Comparison of ENCODE assay signal across 19 cellular contexts in genomic region chr7:23061327-23061726, GRCh38. TPM values are rescaled to one million over a fixed set of nuclear protein-coding genes. Genes with fewer than 3 reads are reported as not detected.
DNase-seq lines count a peak whose midpoint lies in the region; ATAC-seq, FAIRE-seq and TF ChIP-seq lines count a peak whose summit lies in the region.
"Had no signal": no experiment of that assay in that cellular context is flagged by ENCODE, and none has a peak within 500 bp of the region (broad histone marks: within the 10 kb centered on the region; RNA-seq: fewer than 3 reads in every experiment).

No MANE protein-coding gene starts in this region.

- ATAC-seq in GM23338 (no peak), K562 (no peak)
- ATAC-seq: CD8-positive, alpha-beta T cell; HCT116 had no signal

- DNase-seq in GM12891 (ENCODE audit: insufficient read length, low spot score) (no peak), GM23338 (ENCODE audit: low spot score) (no peak), K562 (ENCODE audit: extremely low read depth in 1 of 4, low spot score in 3 of 4) (no peak), foreskin melanocyte (no peak), WERI-Rb-1 (no peak)
- DNase-seq in activated T-cell treated with anti-CD3 and anti-CD28 coated beads, Interleukin-2, amount 50 U/mL, for 48 hours, result no peak
- DNase-seq: Caco-2; CD4-positive, CD25-positive, alpha-beta regulatory T cell; CD8-positive, alpha-beta T cell; DMS153; DND-41; H7; HFFc6 had no signal

- no peak overlapping the region for H3K27ac ChIP-seq in GM23338 (ENCODE audit: low read depth)
- H3K27ac ChIP-seq in K562 (ENCODE audit: extremely low read depth, low read depth, low read length), result no peak overlapping the region
- H3K27ac ChIP-seq in WERI-Rb-1, result no peak overlapping the region
- H3K27ac ChIP-seq: BLaER1, C4-2B had no signal

- H3K27me3 Mint-ChIP-seq in GM23338 (ENCODE audit: insufficient read depth, low read depth, poor library complexity), result peaks cover 5% of the 10 kb centered on the region
- H3K27me3 Mint-ChIP-seq: B cell had no signal

- no peaks in the 10 kb centered on the region for H3K4me1 ChIP-seq in GM23338 (ENCODE audit: insufficient read depth)
- H3K4me1 ChIP-seq in K562 (replicated peaks in 1 of 2; ENCODE audit: control insufficient read depth in 2 of 2, insufficient read depth in 2 of 2, low read length in 2 of 2), result peaks cover 5 to 7% of the 10 kb centered on the region in 2 experiments

- TF ChIP-seq POLR2A in GM12891 (IDR thresholded peaks at IDR 0.05; ENCODE audit: low read depth, low read length) (no peak), K562 (conservative IDR thresholded peaks at IDR 0.05) (no peak)

- H3K9me3 Mint-ChIP-seq in GM23338, result no peaks in the 10 kb centered on the region
- H3K9me3 Mint-ChIP-seq: CD4-positive, CD25-positive, alpha-beta regulatory T cell; CD8-positive, alpha-beta T cell; HFFc6 had no signal

- CTCF ChIA-PET in K562 (lab: Yijun Ruan, JAX; ENCODE audit: low intra/inter-chr PET ratio), result interaction anchor here (0.7 to 1.2 kb wide), 2 partner anchors 209 to 501 kb away, joined by 3 to 4 read pairs; no protein-coding TSS in a partner anchor

- peaks cover 3% of the 10 kb centered on the region; the same call in 2 of the 3 replicates for H3K4me1 Mint-ChIP-seq in GM23338
- H3K4me1 Mint-ChIP-seq: B cell; CD4-positive, CD25-positive, alpha-beta regulatory T cell had no signal

- POLR2A ChIA-PET in K562 (lab: Yijun Ruan, JAX), result interaction anchor here (1.3 kb wide), 1 partner anchor 206 kb away, joined by 3 read pairs; no protein-coding TSS in a partner anchor

- in situ Hi-C loops in K562 (cut with MboI), result no loop called here

- whole genome bisulfite sequencing in K562 (ENCODE audit: insufficient coverage, low coverage, missing lambda C conversion rate), result 88% methylated on average over 6 of the region's 6 CpGs

- FAIRE-seq in GM12891 (lab: Jason Lieb, UNC) (peak; percentile 60), K562 (lab: Jason Lieb, UNC) (no peak)
- FAIRE-seq: GM19239, H1 had no signal

- intact Hi-C loops in K562 (cut with micrococcal nuclease), result no loop called here

- H4K20me1 ChIP-seq in GM23338 (replicated peaks; ENCODE audit: insufficient read depth) (no peaks in the 10 kb centered on the region), K562 (replicated peaks; ENCODE audit: control insufficient read depth, insufficient read depth, low read length) (no peaks in the 10 kb centered on the region)
- H4K20me1 ChIP-seq: BLaER1 had no signal

- TF ChIP-seq CTCF in GM23338 (conservative IDR thresholded peaks at IDR 0.05; ENCODE audit: low read depth in 2 of 2) (no peak), K562 (IDR thresholded peaks at IDR 0.05 in 2 of 3, conservative IDR thresholded peaks at IDR 0.05 in 1 of 3; ENCODE audit: insufficient read depth in 2 of 3, low read depth in 1 of 3, low read length in 3 of 3) (no peak), WERI-Rb-1 (IDR thresholded peaks at IDR 0.05; ENCODE audit: low read depth, low read length) (no peak)

- H3K4me3 Mint-ChIP-seq in GM23338, result no peak overlapping the region
- H3K4me3 Mint-ChIP-seq: B cell; CD4-positive, CD25-positive, alpha-beta regulatory T cell; CD8-positive, alpha-beta T cell; HFFc6 had no signal

- H3K36me3 Mint-ChIP-seq in GM23338 (ENCODE audit: low read depth), result no peaks in the 10 kb centered on the region
- H3K36me3 Mint-ChIP-seq: CD4-positive, CD25-positive, alpha-beta regulatory T cell; CD8-positive, alpha-beta T cell had no signal

- TF ChIP-seq RAD21 in K562 (CRISPR knock-in tag; conservative IDR thresholded peaks at IDR 0.05 in 1 of 2, IDR thresholded peaks at IDR 0.05 in 1 of 2), result no peak

- H3K79me2 ChIP-seq in GM23338 (replicated peaks; ENCODE audit: insufficient read depth) (no peaks in the 10 kb centered on the region), K562 (ENCODE audit: control insufficient read depth, insufficient read depth, low read length) (no peaks in the 10 kb centered on the region)

- no peak overlapping the region for H2AFZ ChIP-seq in GM23338
- no peak overlapping the region for H2AFZ ChIP-seq in K562 (ENCODE audit: low read depth, low read length)

- H3K9me2 ChIP-seq in GM23338 (ENCODE audit: insufficient read depth), result no peaks in the 10 kb centered on the region

- TF ChIP-seq EP300 in K562 (IDR thresholded peaks at IDR 0.05; ENCODE audit: low read length), result no peak

- H3K27me3 ChIP-seq in GM23338 (ENCODE audit: insufficient read depth) (no peaks in the 10 kb centered on the region), K562 (ENCODE audit: control insufficient read depth in 2 of 2, insufficient read depth in 2 of 2, low read length in 2 of 2) (no peaks in the 10 kb centered on the region), WERI-Rb-1 (ENCODE audit: insufficient read depth, low read depth, severe bottlenecking) (no peaks in the 10 kb centered on the region)
- H3K27me3 ChIP-seq: BLaER1 had no signal

- no peaks in the 10 kb centered on the region for H3F3A ChIP-seq in GM23338 (replicated peaks; ENCODE audit: low read depth)

- H3K9ac ChIP-seq in K562 (ENCODE audit: insufficient read depth in 1 of 2, low read depth in 2 of 2, low read length in 2 of 2), result no peak overlapping the region
- H3K9ac ChIP-seq: BLaER1 had no signal

- BruUV-seq in K562 (replicated peaks; lab: Mats Ljungman, UMichigan), result no TSS peak

- no peaks in the 10 kb centered on the region for H3K9me3 ChIP-seq in K562 (replicated peaks; ENCODE audit: control insufficient read depth, insufficient read depth, low read depth, low read length)
- no peaks in the 10 kb centered on the region for H3K9me3 ChIP-seq in WERI-Rb-1 (ENCODE audit: severe bottlenecking)
- H3K9me3 ChIP-seq: BLaER1, Caco-2 had no signal

- H3K9me1 ChIP-seq in K562 (ENCODE audit: control insufficient read depth, insufficient read depth, low read length), result no peaks in the 10 kb centered on the region

- H3K4me3 ChIP-seq in GM23338, result no peak overlapping the region
- H3K4me3 ChIP-seq in K562, result no peak overlapping the region
- no peak overlapping the region for H3K4me3 ChIP-seq in WERI-Rb-1 (ENCODE audit: low read depth, low read length)
- H3K4me3 ChIP-seq: BLaER1 had no signal

- no peak overlapping the region for H3K27ac Mint-ChIP-seq in GM23338
- H3K27ac Mint-ChIP-seq: B cell; CD4-positive, CD25-positive, alpha-beta regulatory T cell; CD8-positive, alpha-beta T cell; HFFc6 had no signal

- H3K4me2 ChIP-seq in GM23338 (no peak overlapping the region), K562 (ENCODE audit: insufficient read depth, low read length) (no peak overlapping the region)
- H3K4me2 ChIP-seq: BLaER1 had no signal

- H3K36me3 ChIP-seq in GM23338 (ENCODE audit: insufficient read depth), result no peaks in the 10 kb centered on the region
- no peaks in the 10 kb centered on the region for H3K36me3 ChIP-seq in K562 (ENCODE audit: control insufficient read depth, insufficient read depth, low read length)
- no peaks in the 10 kb centered on the region for H3K36me3 ChIP-seq in WERI-Rb-1
- H3K36me3 ChIP-seq: BLaER1 had no signal

TF ChIP-seq in GM12891, 5 proteins besides CTCF, POLR2A, EP300 and RAD21 (continues in another document):
- TF ChIP-seq PAX5 (IDR thresholded peaks at IDR 0.05; ENCODE audit: insufficient read depth, low read length, severe bottlenecking), result no peak

TF ChIP-seq in K562, 482 proteins besides CTCF, POLR2A, EP300 and RAD21 (continues in another document):
- no peak for TF ChIP-seq POLR3G (IDR thresholded peaks at IDR 0.05; ENCODE audit: extremely low read depth, insufficient read length, insufficient replicate concordance)

RNA-seq across cellular contexts. Expression of gene KLHL7, which starts 44.3 kb away (rescaled TPM):
- 11.8 TPM for polyA plus RNA-seq in GM12891 (2012; ENCODE audit: low read depth, missing spikeins)
- total RNA-seq in GM23338 (2014; rRNA removed; shearing (Covaris generic)), result 119 and 143 TPM in 2 replicates
- polyA plus RNA-seq in GM23338 (2016; fragmentation: Nextera tagmentation; extraction: Ambion mirVana), result 85.8 and 92.5 TPM in 2 replicates
- 17.3 and 18.5 TPM in 2 replicates for total RNA-seq in K562 (2011; cell fraction: chromatin; rRNA removed; ENCODE audit: low replicate concordance)
- total RNA-seq in K562 (2011; cell fraction: nucleolus; rRNA removed), result 15.0 and 16.7 TPM in 2 replicates
- 16.5 and 17.6 TPM in 2 replicates for total RNA-seq in K562 (2011; cell fraction: nucleoplasm; rRNA removed)
- 29.6 and 30.1 TPM in 2 replicates for total RNA-seq in K562 (2014; rRNA removed)
- 34.6 and 37.6 TPM in 2 replicates for total RNA-seq in K562 (2014; rRNA removed; fragmentation: Illumina TruSeq; extraction: Trizol)
- total RNA-seq in K562 (2015; rRNA removed; fragmentation: Illumina TruSeq; extraction: Trizol), result 30.2 and 32.3 TPM in 2 replicates
- total RNA-seq in K562 (2021), result 28.1 and 28.4 TPM in 2 replicates
- polyA plus RNA-seq in K562 (2011; rRNA removed), result 42.5 and 63.1 TPM in 2 replicates
- polyA plus RNA-seq in K562 (2011; cell fraction: cytosol; rRNA removed), result 25.2 and 25.3 TPM in 2 replicates
- polyA plus RNA-seq in K562 (2011; cell fraction: nucleus; rRNA removed), result 8.5 and 15.8 TPM in 2 replicates
- 21.6 and 23.4 TPM in 2 replicates for polyA plus RNA-seq in K562 (2012)
- polyA plus RNA-seq in K562 (2014; fragmentation: Illumina TruSeq; extraction: Trizol), result 29.4 and 34.0 TPM in 2 replicates
- polyA plus RNA-seq in K562 (2014; fragmentation: Nextera tagmentation; extraction: Ambion mirVana), result 1 to 10 TPM; 4.2 to 7.8 TPM
- polyA plus RNA-seq in K562 (2014; rRNA removed), result 38.6 and 42.8 TPM in 2 replicates
- 33.9 and 37.5 TPM in 2 replicates for polyA minus RNA-seq in K562 (2011; rRNA and poly(A)+ RNA removed)
- 21.7 and 23.7 TPM in 2 replicates for polyA minus RNA-seq in K562 (2011; cell fraction: cytosol; rRNA and poly(A)+ RNA removed)
- polyA minus RNA-seq in K562 (2011; cell fraction: nucleus; rRNA and poly(A)+ RNA removed), result 10.8 and 24.2 TPM in 2 replicates

RNA-seq across cellular contexts. Expression of gene HYCC1, which starts 47.4 kb away (rescaled TPM):
- polyA plus RNA-seq in GM12891 (2012; ENCODE audit: low read depth, missing spikeins), result 11.9 TPM
- 175 and 181 TPM in 2 replicates for total RNA-seq in GM23338 (2014; rRNA removed; shearing (Covaris generic))
- polyA plus RNA-seq in GM23338 (2016; fragmentation: Nextera tagmentation; extraction: Ambion mirVana) (42.4 and 55.4 TPM in 2 replicates), K562 (2011; rRNA removed) (31.2 and 39.8 TPM in 2 replicates), K562 (2014; fragmentation: Illumina TruSeq; extraction: Trizol) (40.4 and 44.7 TPM in 2 replicates), K562 (2014; fragmentation: Nextera tagmentation; extraction: Ambion mirVana) (10 to 100 TPM; 11.2 to 16.0 TPM), K562 (2014; rRNA removed) (33.3 and 40.6 TPM in 2 replicates)
- total RNA-seq in K562 (2011; cell fraction: chromatin; rRNA removed; ENCODE audit: low replicate concordance), result 25.8 and 69.5 TPM in 2 replicates
- 12.5 and 14.9 TPM in 2 replicates for total RNA-seq in K562 (2011; cell fraction: nucleolus; rRNA removed)
- 25.1 and 44.4 TPM in 2 replicates for total RNA-seq in K562 (2011; cell fraction: nucleoplasm; rRNA removed)
- total RNA-seq in K562 (2014; rRNA removed) (18.8 and 24.7 TPM in 2 replicates), K562 (2014; rRNA removed; fragmentation: Illumina TruSeq; extraction: Trizol) (37.0 and 41.1 TPM in 2 replicates), K562 (2015; rRNA removed; fragmentation: Illumina TruSeq; extraction: Trizol) (26.5 and 38.1 TPM in 2 replicates), K562 (2021) (37.9 and 43.0 TPM in 2 replicates)
- polyA plus RNA-seq in K562 (2011; cell fraction: cytosol; rRNA removed), result 7.6 and 15.5 TPM in 2 replicates
- polyA plus RNA-seq in K562 (2011; cell fraction: nucleus; rRNA removed), result 22.5 and 31.5 TPM in 2 replicates
- polyA plus RNA-seq in K562 (2012), result 16.3 and 36.3 TPM in 2 replicates
- 41.3 and 50.1 TPM in 2 replicates for polyA minus RNA-seq in K562 (2011; rRNA and poly(A)+ RNA removed)
- 13.6 and 20.0 TPM in 2 replicates for polyA minus RNA-seq in K562 (2011; cell fraction: cytosol; rRNA and poly(A)+ RNA removed)
- 25.4 and 45.8 TPM in 2 replicates for polyA minus RNA-seq in K562 (2011; cell fraction: nucleus; rRNA and poly(A)+ RNA removed)
